16 cellular contexts compared by ENCODE assay signal in genomic region chr9:36499156-36499886, GRCh38.
A peak's percentile ranks its signal among the peaks of the same experiment; 100 is the strongest.
DNase-seq lines count a peak whose midpoint lies in the region; ATAC-seq and TF ChIP-seq lines count a peak whose summit lies in the region.
"Had no signal": no experiment of that assay in that cellular context is flagged by ENCODE, and none has a peak within 500 bp of the region (broad histone marks: within the 10 kb centered on the region; RNA-seq: fewer than 3 reads in every experiment).

No MANE protein-coding gene starts in this region.

- no peak for ATAC-seq in sciatic nerve
- no peak for ATAC-seq in activated T-helper 17 cell treated with anti-CD3 and anti-CD28 coated beads, Interleukin-2, amount 50 U/mL, for 72 hours (replicated peaks)
- ATAC-seq: esophagus mucosa, GM12878, heart right ventricle had no signal

- peaks cover 33% of the 10 kb centered on the region for H3K4me1 Mint-ChIP-seq in nephron progenitor cell
- H3K4me1 Mint-ChIP-seq in activated T-helper 2 cell treated with anti-CD3 and anti-CD28 coated beads, Interferon-gamma antibody, Interleukin-2, Interleukin-4, amounts not matched to agents 10 μg/mL and 5 μg/mL and 100 μg/mL, durations not matched to agents 14 hours and 24 hours and 36 hours (ENCODE audit: low read depth), result peaks cover 16% of the 10 kb centered on the region
- H3K4me1 Mint-ChIP-seq in activated T-helper 17 cell treated with anti-CD3 and anti-CD28 coated beads, Interleukin-2, amount 50 U/mL, for 72 hours, result peaks cover 11% of the 10 kb centered on the region

- intact Hi-C loops in sciatic nerve (cut with DNase I), result no loop called here
- intact Hi-C loops in activated T-helper 2 cell treated with anti-CD3 and anti-CD28 coated beads, Interferon-gamma antibody, Interleukin-2, Interleukin-4, amounts not matched to agents 10 μg/mL and 5 μg/mL and 100 μg/mL, durations not matched to agents 14 hours and 24 hours and 36 hours (cut with micrococcal nuclease), result no loop called here

- no peak overlapping the region for H3K4me3 Mint-ChIP-seq in nephron progenitor cell
- H3K4me3 Mint-ChIP-seq in activated T-helper 2 cell treated with anti-CD3 and anti-CD28 coated beads, Interferon-gamma antibody, Interleukin-2, Interleukin-4, amounts not matched to agents 10 μg/mL and 5 μg/mL and 100 μg/mL, durations not matched to agents 14 hours and 24 hours and 36 hours (ENCODE audit: low read depth), result no peak overlapping the region
- no peak overlapping the region for H3K4me3 Mint-ChIP-seq in activated T-helper 17 cell treated with anti-CD3 and anti-CD28 coated beads, Interleukin-2, amount 50 U/mL, for 72 hours
- H3K4me3 Mint-ChIP-seq: activated CD4-positive, alpha-beta memory T cell treated with anti-CD3 and anti-CD28 coated beads, Interleukin-2, amount 10 ng/mL, durations not matched to agents 7 days and 5 days had no signal

- no peaks in the 10 kb centered on the region for H3K9me3 Mint-ChIP-seq in nephron progenitor cell
- H3K9me3 Mint-ChIP-seq in activated T-helper 2 cell treated with anti-CD3 and anti-CD28 coated beads, Interferon-gamma antibody, Interleukin-2, Interleukin-4, amounts not matched to agents 10 μg/mL and 5 μg/mL and 100 μg/mL, durations not matched to agents 14 hours and 24 hours and 36 hours, result no peaks in the 10 kb centered on the region
- no peaks in the 10 kb centered on the region for H3K9me3 Mint-ChIP-seq in activated T-helper 17 cell treated with anti-CD3 and anti-CD28 coated beads, Interleukin-2, amount 50 U/mL, for 72 hours
- H3K9me3 Mint-ChIP-seq: activated CD4-positive, alpha-beta memory T cell treated with anti-CD3 and anti-CD28 coated beads, Interleukin-2, amount 10 ng/mL, durations not matched to agents 7 days and 5 days had no signal

- H3K36me3 Mint-ChIP-seq in nephron progenitor cell (ENCODE audit: low read depth), result no peaks in the 10 kb centered on the region
- no peaks in the 10 kb centered on the region for H3K36me3 Mint-ChIP-seq in activated T-helper 2 cell treated with anti-CD3 and anti-CD28 coated beads, Interferon-gamma antibody, Interleukin-2, Interleukin-4, amounts not matched to agents 10 μg/mL and 5 μg/mL and 100 μg/mL, durations not matched to agents 14 hours and 24 hours and 36 hours (ENCODE audit: low read depth)
- H3K36me3 Mint-ChIP-seq in activated T-helper 17 cell treated with anti-CD3 and anti-CD28 coated beads, Interleukin-2, amount 50 U/mL, for 72 hours (ENCODE audit: low read depth), result no peaks in the 10 kb centered on the region

- peaks cover 6% of the 10 kb centered on the region for H3K27me3 Mint-ChIP-seq in nephron progenitor cell (ENCODE audit: low read depth, poor library complexity)
- H3K27me3 Mint-ChIP-seq in activated T-helper 2 cell treated with anti-CD3 and anti-CD28 coated beads, Interferon-gamma antibody, Interleukin-2, Interleukin-4, amounts not matched to agents 10 μg/mL and 5 μg/mL and 100 μg/mL, durations not matched to agents 14 hours and 24 hours and 36 hours (ENCODE audit: low read depth), result no peaks in the 10 kb centered on the region
- no peaks in the 10 kb centered on the region for H3K27me3 Mint-ChIP-seq in activated T-helper 17 cell treated with anti-CD3 and anti-CD28 coated beads, Interleukin-2, amount 50 U/mL, for 72 hours
- H3K27me3 Mint-ChIP-seq: activated CD4-positive, alpha-beta memory T cell treated with anti-CD3 and anti-CD28 coated beads, Interleukin-2, amount 10 ng/mL, durations not matched to agents 7 days and 5 days had no signal

- peak; percentile 35 for DNase-seq in ELF-1 (ENCODE audit: low read depth, low spot score)
- peak; percentile 32 for DNase-seq in NCI-H1694 (lab: John Stamatoyannopoulos, UW)
- DNase-seq in NCI-H82 treated with DMSO at 0.1 percent for 48 hours (lab: John Stamatoyannopoulos, UW; ENCODE audit: unreplicated experiment), result peak; percentile 19
- DNase-seq in nephron progenitor cell, result peak; percentile 68
- DNase-seq in GF-D8 (lab: John Stamatoyannopoulos, UW), result no peak
- DNase-seq in sciatic nerve (ENCODE audit: low spot score), result no peak
- DNase-seq in activated T-helper 2 cell treated with anti-CD3 and anti-CD28 coated beads, Interferon-gamma antibody, Interleukin-2, Interleukin-4, amounts not matched to agents 10 μg/mL and 5 μg/mL and 100 μg/mL, durations not matched to agents 14 hours and 24 hours and 36 hours (ENCODE audit: low spot score), result no peak
- DNase-seq: activated CD4-positive, alpha-beta memory T cell treated with anti-CD3 and anti-CD28 coated beads, Interleukin-2, amount 10 ng/mL, durations not matched to agents 7 days and 5 days; HCEC 1CT; heart right ventricle; kidney glomerular epithelial cell; NCI-H510A; SHP77 treated with DMSO at 0.1 percent for 48 hours had no signal

- no peak for TF ChIP-seq CTCF in nephron progenitor cell (IDR thresholded peaks at IDR 0.05)

- peak overlapping the region; percentile 88 for H3K27ac Mint-ChIP-seq in nephron progenitor cell
- H3K27ac Mint-ChIP-seq in activated T-helper 2 cell treated with anti-CD3 and anti-CD28 coated beads, Interferon-gamma antibody, Interleukin-2, Interleukin-4, amounts not matched to agents 10 μg/mL and 5 μg/mL and 100 μg/mL, durations not matched to agents 14 hours and 24 hours and 36 hours, result no peak overlapping the region
- no peak overlapping the region for H3K27ac Mint-ChIP-seq in activated T-helper 17 cell treated with anti-CD3 and anti-CD28 coated beads, Interleukin-2, amount 50 U/mL, for 72 hours
- H3K27ac Mint-ChIP-seq: activated CD4-positive, alpha-beta memory T cell treated with anti-CD3 and anti-CD28 coated beads, Interleukin-2, amount 10 ng/mL, durations not matched to agents 7 days and 5 days had no signal

Comparison
In these comparisons a context has a peak if more than half of its experiments do, and no peak if none do; other contexts are left out.
1. DNase-seq: peak in ELF-1 (single experiment), NCI-H1694 (single experiment), NCI-H82 treated with DMSO at 0.1 percent for 48 hours (single experiment) and nephron progenitor cell (single experiment); none in GF-D8 (single experiment), sciatic nerve (single experiment) and activated T-helper 2 cell treated with anti-CD3 and anti-CD28 coated beads, Interferon-gamma antibody, Interleukin-2, Interleukin-4, amounts not matched to agents 10 μg/mL and 5 μg/mL and 100 μg/mL, durations not matched to agents 14 hours and 24 hours and 36 hours (single experiment).